8 cellular contexts compared by ENCODE assay signal in genomic region chr17:82449883-82450356, GRCh38. TPM values are rescaled to one million over a fixed set of nuclear protein-coding genes. Genes with fewer than 3 reads are reported as not detected.
DNase-seq lines count a peak whose midpoint lies in the region; ATAC-seq, FAIRE-seq and TF ChIP-seq lines count a peak whose summit lies in the region.

No MANE protein-coding gene starts in this region.

- POLR2A ChIA-PET in SK-N-SH (lab: Yijun Ruan, JAX) = no interaction called here

- peak; percentile 1 for ATAC-seq in GM21381 (IDR thresholded peaks at IDR 0.05; ENCODE audit: unreplicated experiment)
- ATAC-seq in mucosa of descending colon = no peak
- ATAC-seq in thoracic aorta (ENCODE audit: insufficient number of reproducible peaks, low FRiP score, low read depth) = peak; percentile 6

- 43% methylated on average over 18 of the region's 18 CpGs for WGBS in SK-N-SH (ENCODE audit: low lambda C conversion rate)

- TF ChIP-seq RAD21 in SK-N-SH (IDR thresholded peaks at IDR 0.05; ENCODE audit: low read length) = no peak

- peak overlapping the region; percentile 75 for H2AFZ ChIP-seq in SK-N-SH (ENCODE audit: low read depth)

- H3K4me3 ChIP-seq in SK-N-SH (ENCODE audit: low read depth in 2 of 2, low read length in 1 of 2) (peak overlapping the region; percentile 76 to 95), bronchial epithelial cell (ENCODE audit: low read depth, low read length) (peak overlapping the region; percentile 86), mucosa of descending colon (peak overlapping the region; percentile 80), thoracic aorta (peak overlapping the region; percentile 84)

- H3K27me3 ChIP-seq in SK-N-SH (ENCODE audit: insufficient read depth) (no peaks in the 10 kb centered on the region), bronchial epithelial cell (ENCODE audit: control insufficient read depth, insufficient read depth, low read length) (no peaks in the 10 kb centered on the region), thoracic aorta (replicated peaks; ENCODE audit: insufficient read depth) (no peaks in the 10 kb centered on the region)

- DNase-seq in SK-N-SH (no peak), bronchial epithelial cell (ENCODE audit: low read depth) (no peak), mucosa of descending colon (peak in 2 of 3 donors; percentile 32 to 57), thoracic aorta (ENCODE audit: low spot score) (no peak), DMS79 treated with DMSO at 0.1 percent for 48 hours (lab: John Stamatoyannopoulos, UW) (no peak), NCI-H146 (lab: John Stamatoyannopoulos, UW) (no peak)
- DNase-seq in effector CD8-positive, alpha-beta T cell (lab: John Stamatoyannopoulos, UW) = no peak

- H4K20me1 ChIP-seq in SK-N-SH (ENCODE audit: insufficient read depth) = peaks cover 5% of the 10 kb centered on the region

- H3K36me3 ChIP-seq in SK-N-SH (replicated peaks in 1 of 2; ENCODE audit: control insufficient read depth in 1 of 2, insufficient read depth in 2 of 2, low read length in 1 of 2) = peaks cover 0 to 17% of the 10 kb centered on the region in 2 experiments
- H3K36me3 ChIP-seq in bronchial epithelial cell (ENCODE audit: control insufficient read depth, insufficient read depth, low read length) = peaks cover 2% of the 10 kb centered on the region
- H3K36me3 ChIP-seq in mucosa of descending colon (ENCODE audit: low read depth) = no peaks in the 10 kb centered on the region
- no peaks in the 10 kb centered on the region for H3K36me3 ChIP-seq in thoracic aorta

- H3K27ac ChIP-seq in SK-N-SH (ENCODE audit: low read depth in 2 of 2, low read length in 1 of 2) (peak overlapping the region; percentile 65 to 88; a peak in 3 of 4 replicates), thoracic aorta (peak overlapping the region; percentile 56 to 81)

- TF ChIP-seq CTCF in SK-N-SH (IDR thresholded peaks at IDR 0.05) = no peak
- no peak for TF ChIP-seq CTCF in bronchial epithelial cell (IDR thresholded peaks at IDR 0.05; ENCODE audit: insufficient read depth, low read length, severe bottlenecking)
- TF ChIP-seq CTCF in mucosa of descending colon (IDR thresholded peaks at IDR 0.05) = no peak
- no peak for TF ChIP-seq CTCF in thoracic aorta (IDR thresholded peaks at IDR 0.05)

- CTCF ChIA-PET in SK-N-SH (lab: Yijun Ruan, JAX) = no interaction called here

- peaks cover 8 to 34% of the 10 kb centered on the region in 2 experiments; a peak in 2 of 4 replicates for H3K4me1 ChIP-seq in SK-N-SH (ENCODE audit: control insufficient read depth in 1 of 2, insufficient read depth in 2 of 2, low read depth in 1 of 2, low read length in 1 of 2)
- peaks cover 4% of the 10 kb centered on the region for H3K4me1 ChIP-seq in mucosa of descending colon (ENCODE audit: low read depth)
- H3K4me1 ChIP-seq in thoracic aorta (ENCODE audit: control insufficient read depth in 1 of 2, low read depth in 2 of 2) = peaks cover 12 to 39% of the 10 kb centered on the region in 2 donors

- no peak for TF ChIP-seq EP300 in SK-N-SH (IDR thresholded peaks at IDR 0.05; ENCODE audit: borderline replicate concordance in 1 of 2, low read depth in 1 of 2, low read length in 1 of 2)

- no peaks in the 10 kb centered on the region for H3K9me2 ChIP-seq in SK-N-SH

- H3K9me3 ChIP-seq in SK-N-SH = no peaks in the 10 kb centered on the region
- H3K9me3 ChIP-seq in mucosa of descending colon = no peaks in the 10 kb centered on the region
- H3K9me3 ChIP-seq in thoracic aorta = no peaks in the 10 kb centered on the region

- intact Hi-C loops in mucosa of descending colon (cut with DNase I, micrococcal nuclease) = no loop called here

- H3K4me2 ChIP-seq in SK-N-SH = peak overlapping the region; percentile 96

- FAIRE-seq in bronchial epithelial cell (lab: Jason Lieb, UNC) = no peak

- H3K9ac ChIP-seq in SK-N-SH = peak overlapping the region; percentile 94

- H3K79me2 ChIP-seq in SK-N-SH (ENCODE audit: insufficient read depth) = peaks cover 38% of the 10 kb centered on the region

- H3F3A ChIP-seq in SK-N-SH (replicated peaks; ENCODE audit: insufficient read depth) = peaks cover 6% of the 10 kb centered on the region

TF ChIP-seq in SK-N-SH, 30 proteins besides CTCF, POLR2A, EP300 and RAD21:
- TF ChIP-seq YY1 (IDR thresholded peaks at IDR 0.05; ENCODE audit: low read depth) (0 out of 2 replicates have a peak, but pooled peaks have one; percentile 4), USF1 (IDR thresholded peaks at IDR 0.05; ENCODE audit: borderline replicate concordance, low read depth) (no peak)

RNA-seq across cellular contexts. Expression of gene CYBC1, which starts 0.6 kb away (rescaled TPM):
- 160 and 165 TPM in 2 replicates for polyA plus RNA-seq in SK-N-SH (2012; rRNA removed)
- 97.3 and 115 TPM in 2 replicates for polyA plus RNA-seq in SK-N-SH (2012; cell fraction: cytosol; rRNA removed)
- polyA plus RNA-seq in SK-N-SH (2012; cell fraction: nucleus; rRNA removed) = 403 and 584 TPM in 2 replicates
- total RNA-seq in bronchial epithelial cell = 31.3 and 33.8 TPM in 2 replicates
- 10 to 100 TPM; 79.2 to 90.5 (median 81.0) TPM for total RNA-seq in mucosa of descending colon
- 100 to 1,000 TPM in 1 of 2 donors, 10 to 100 TPM in 1; 84.6 to 178 TPM for total RNA-seq in thoracic aorta

RNA-seq across cellular contexts. Expression of gene NARF, which starts 8.6 kb away (rescaled TPM):
- polyA plus RNA-seq in SK-N-SH (2012; rRNA removed) = 128 and 130 TPM in 2 replicates
- 90.6 and 112 TPM in 2 replicates for polyA plus RNA-seq in SK-N-SH (2012; cell fraction: cytosol; rRNA removed)
- 222 and 289 TPM in 2 replicates for polyA plus RNA-seq in SK-N-SH (2012; cell fraction: nucleus; rRNA removed)
- total RNA-seq in bronchial epithelial cell (40.0 and 40.1 TPM in 2 replicates), mucosa of descending colon (10 to 100 TPM; 49.7 to 56.0 (median 55.9) TPM), thoracic aorta (10 to 100 TPM; 77.0 to 86.8 TPM)

RNA-seq across cellular contexts. Expression of gene OGFOD3, which starts 31.5 kb away (rescaled TPM):
- polyA plus RNA-seq in SK-N-SH (2012; rRNA removed) = 57.1 and 68.2 TPM in 2 replicates
- polyA plus RNA-seq in SK-N-SH (2012; cell fraction: cytosol; rRNA removed) = 38.7 and 54.7 TPM in 2 replicates
- polyA plus RNA-seq in SK-N-SH (2012; cell fraction: nucleus; rRNA removed) = 67.2 and 94.3 TPM in 2 replicates
- total RNA-seq in bronchial epithelial cell = 25.0 and 26.5 TPM in 2 replicates
- total RNA-seq in mucosa of descending colon = 10 to 100 TPM; 26.2 to 28.8 (median 26.2) TPM
- total RNA-seq in thoracic aorta = 10 to 100 TPM; 24.9 to 27.4 TPM

RNA-seq across cellular contexts. Expression of gene HEXD, which starts 31.8 kb away (rescaled TPM):
- polyA plus RNA-seq in SK-N-SH (2012; rRNA removed) = 38.8 and 43.1 TPM in 2 replicates
- 10.8 and 18.1 TPM in 2 replicates for polyA plus RNA-seq in SK-N-SH (2012; cell fraction: cytosol; rRNA removed)
- polyA plus RNA-seq in SK-N-SH (2012; cell fraction: nucleus; rRNA removed) = 328 and 454 TPM in 2 replicates
- total RNA-seq in bronchial epithelial cell = 8.2 and 9.7 TPM in 2 replicates
- 10 to 100 TPM; 25.3 to 54.6 (median 42.1) TPM for total RNA-seq in mucosa of descending colon
- total RNA-seq in thoracic aorta = 10 to 100 TPM; 31.4 to 34.7 TPM

Comparison
In these comparisons a context has a peak if more than half of its experiments do, and no peak if none do; other contexts are left out.
1. DNase-seq: peak in mucosa of descending colon (2 of 3); none in SK-N-SH (single experiment), bronchial epithelial cell (single experiment), thoracic aorta (single experiment), effector CD8-positive, alpha-beta T cell (single experiment), DMS79 treated with DMSO at 0.1 percent for 48 hours (single experiment) and NCI-H146 (single experiment).
2. Peak in every context shown above with its lines, with median percentiles within 50 percentile points of each other: H3K4me3 ChIP-seq.